In the genomic region with DNA sequence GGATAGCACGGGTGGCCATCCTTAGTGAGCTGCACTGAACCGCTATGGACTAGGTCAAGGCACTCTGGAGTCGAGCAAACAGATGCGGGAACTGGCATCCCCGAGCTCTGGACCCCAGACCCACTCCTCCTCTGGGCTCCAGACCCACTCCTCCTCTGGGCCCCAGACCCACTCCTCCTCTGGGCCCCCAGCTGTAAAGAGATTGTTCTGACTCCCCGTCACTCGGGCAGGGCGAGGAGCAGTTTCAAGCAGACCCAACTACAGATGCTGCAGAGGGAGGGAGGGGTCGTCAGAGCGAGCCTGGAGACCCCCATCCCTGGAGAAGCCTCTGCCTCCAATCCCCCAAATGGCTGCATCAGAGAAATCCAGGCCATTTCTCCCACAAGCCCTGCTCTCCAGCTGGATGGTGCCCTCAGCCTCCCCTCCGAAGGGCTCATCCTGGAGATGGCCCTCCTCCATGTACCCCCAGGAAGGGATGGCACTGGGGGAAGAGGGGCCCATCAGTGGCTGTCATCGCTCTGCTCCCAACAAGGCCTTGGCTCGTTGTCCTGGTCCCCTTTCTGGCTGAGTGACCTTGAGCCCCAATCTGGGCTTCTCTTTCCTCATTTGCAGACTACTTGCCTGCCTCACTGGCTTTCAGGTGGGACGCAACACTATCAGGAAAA, we compare ENCODE assay signal across 1 cellular context.
TF ChIP-seq lines count a peak whose summit lies in the region.

No MANE protein-coding gene starts in this region.

TF ChIP-seq in HepG2, 621 proteins besides CTCF, POLR2A, EP300 and RAD21:
- TF ChIP-seq HDAC1 (CRISPR knock-in tag; IDR thresholded peaks at IDR 0.05) (no peak), TMF1 (CRISPR knock-in tag; IDR thresholded peaks at IDR 0.05; ENCODE audit: low read depth) (no peak), NR1H2 (CRISPR knock-in tag; IDR thresholded peaks at IDR 0.05; ENCODE audit: borderline replicate concordance, low read depth) (no peak), ZNF12 (CRISPR knock-in tag; IDR thresholded peaks at IDR 0.05) (no peak), BHLHE40 (IDR thresholded peaks at IDR 0.05; ENCODE audit: low read length) (no peak), XBP1 (CRISPR knock-in tag; IDR thresholded peaks at IDR 0.05) (no peak), NFE2L1 (CRISPR knock-in tag; IDR thresholded peaks at IDR 0.05; ENCODE audit: borderline replicate concordance) (no peak)
- TF ChIP-seq, protein P1, sequence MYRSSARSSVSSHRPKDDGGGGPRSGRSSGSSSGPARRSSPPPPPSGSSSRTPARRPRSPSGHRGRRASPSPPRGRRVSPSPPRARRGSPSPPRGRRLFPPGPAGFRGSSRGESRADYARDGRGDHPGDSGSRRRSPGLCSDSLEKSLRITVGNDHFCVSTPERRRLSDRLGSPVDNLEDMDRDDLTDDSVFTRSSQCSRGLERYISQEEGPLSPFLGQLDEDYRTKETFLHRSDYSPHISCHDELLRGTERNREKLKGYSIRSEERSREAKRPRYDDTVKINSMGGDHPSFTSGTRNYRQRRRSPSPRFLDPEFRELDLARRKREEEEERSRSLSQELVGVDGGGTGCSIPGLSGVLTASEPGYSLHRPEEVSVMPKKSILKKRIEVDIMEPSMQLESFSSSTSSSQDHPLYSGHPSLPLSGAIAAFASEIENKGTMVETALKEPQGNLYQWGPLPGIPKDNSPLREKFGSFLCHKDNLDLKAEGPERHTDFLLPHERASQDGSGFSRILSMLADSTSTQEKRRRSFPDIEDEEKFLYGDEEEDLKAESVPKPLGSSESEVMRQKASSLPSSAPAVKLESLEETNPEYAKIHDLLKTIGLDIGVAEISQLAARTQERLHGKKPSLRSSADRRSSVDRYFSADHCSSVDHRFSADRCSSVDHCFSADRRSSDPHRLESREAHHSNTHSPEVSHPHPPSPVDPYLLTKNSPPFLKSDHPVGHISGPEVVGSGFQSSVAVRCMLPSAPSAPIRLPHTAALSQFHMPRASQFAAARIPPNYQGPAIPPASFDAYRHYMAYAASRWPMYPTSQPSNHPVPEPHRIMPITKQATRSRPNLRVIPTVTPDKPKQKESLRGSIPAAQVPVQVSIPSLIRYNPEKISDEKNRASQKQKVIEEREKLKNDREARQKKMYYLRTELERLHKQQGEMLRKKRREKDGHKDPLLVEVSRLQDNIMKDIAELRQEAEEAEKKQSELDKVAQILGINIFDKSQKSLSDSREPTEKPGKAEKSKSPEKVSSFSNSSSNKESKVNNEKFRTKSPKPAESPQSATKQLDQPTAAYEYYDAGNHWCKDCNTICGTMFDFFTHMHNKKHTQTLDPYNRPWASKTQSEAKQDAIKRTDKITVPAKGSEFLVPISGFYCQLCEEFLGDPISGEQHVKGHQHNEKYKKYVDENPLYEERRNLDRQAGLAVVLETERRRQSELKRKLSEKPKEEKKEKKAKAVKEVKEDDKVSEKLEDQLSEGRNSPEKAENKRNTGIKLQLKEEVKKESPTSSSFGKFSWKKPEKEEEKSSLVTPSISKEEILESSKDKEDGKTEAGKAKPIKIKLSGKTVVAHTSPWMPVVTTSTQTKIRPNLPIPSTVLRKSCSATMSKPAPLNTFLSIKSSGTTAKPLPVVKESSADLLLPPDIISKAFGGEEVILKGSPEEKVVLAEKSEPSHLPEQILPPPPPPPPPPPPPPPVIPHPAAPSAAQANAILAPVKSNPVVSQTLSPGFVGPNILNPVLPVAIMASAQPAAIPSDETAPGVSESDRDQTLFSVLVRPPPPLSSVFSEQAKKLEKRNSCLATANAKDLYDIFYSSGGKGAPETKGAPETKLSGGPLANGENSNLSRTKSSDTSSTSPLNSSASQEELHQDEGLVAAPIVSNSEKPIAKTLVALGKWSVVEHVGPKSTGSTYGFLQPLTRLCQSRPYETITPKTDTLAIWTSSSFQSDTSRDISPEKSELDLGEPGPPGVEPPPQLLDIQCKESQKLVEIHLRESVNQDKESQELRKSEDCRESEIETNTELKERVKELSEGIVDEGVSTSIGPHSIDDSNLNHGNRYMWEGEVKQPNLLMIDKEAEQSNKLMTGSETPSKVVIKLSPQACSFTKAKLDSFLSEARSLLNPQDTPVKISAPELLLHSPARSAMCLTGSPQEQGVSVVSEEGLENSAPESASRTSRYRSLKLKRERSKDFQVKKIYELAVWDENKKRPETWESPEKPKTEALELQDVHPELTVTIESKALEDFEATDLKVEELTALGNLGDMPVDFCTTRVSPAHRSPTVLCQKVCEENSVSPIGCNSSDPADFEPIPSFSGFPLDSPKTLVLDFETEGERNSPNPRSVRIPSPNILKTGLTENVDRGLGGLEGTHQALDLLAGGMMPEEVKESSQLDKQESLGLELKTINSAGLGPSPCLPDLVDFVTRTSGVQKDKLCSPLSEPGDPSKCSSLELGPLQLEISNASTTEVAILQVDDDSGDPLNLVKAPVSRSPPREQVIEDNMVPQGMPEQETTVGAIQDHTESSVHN (CRISPR knock-in tag; IDR thresholded peaks at IDR 0.05) = no peak
- TF ChIP-seq, protein P2, sequence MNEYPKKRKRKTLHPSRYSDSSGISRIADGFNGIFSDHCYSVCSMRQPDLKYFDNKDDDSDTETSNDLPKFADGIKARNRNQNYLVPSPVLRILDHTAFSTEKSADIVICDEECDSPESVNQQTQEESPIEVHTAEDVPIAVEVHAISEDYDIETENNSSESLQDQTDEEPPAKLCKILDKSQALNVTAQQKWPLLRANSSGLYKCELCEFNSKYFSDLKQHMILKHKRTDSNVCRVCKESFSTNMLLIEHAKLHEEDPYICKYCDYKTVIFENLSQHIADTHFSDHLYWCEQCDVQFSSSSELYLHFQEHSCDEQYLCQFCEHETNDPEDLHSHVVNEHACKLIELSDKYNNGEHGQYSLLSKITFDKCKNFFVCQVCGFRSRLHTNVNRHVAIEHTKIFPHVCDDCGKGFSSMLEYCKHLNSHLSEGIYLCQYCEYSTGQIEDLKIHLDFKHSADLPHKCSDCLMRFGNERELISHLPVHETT (CRISPR knock-in tag; conservative IDR thresholded peaks at IDR 0.05) = no peak
- TF ChIP-seq, protein P3, sequence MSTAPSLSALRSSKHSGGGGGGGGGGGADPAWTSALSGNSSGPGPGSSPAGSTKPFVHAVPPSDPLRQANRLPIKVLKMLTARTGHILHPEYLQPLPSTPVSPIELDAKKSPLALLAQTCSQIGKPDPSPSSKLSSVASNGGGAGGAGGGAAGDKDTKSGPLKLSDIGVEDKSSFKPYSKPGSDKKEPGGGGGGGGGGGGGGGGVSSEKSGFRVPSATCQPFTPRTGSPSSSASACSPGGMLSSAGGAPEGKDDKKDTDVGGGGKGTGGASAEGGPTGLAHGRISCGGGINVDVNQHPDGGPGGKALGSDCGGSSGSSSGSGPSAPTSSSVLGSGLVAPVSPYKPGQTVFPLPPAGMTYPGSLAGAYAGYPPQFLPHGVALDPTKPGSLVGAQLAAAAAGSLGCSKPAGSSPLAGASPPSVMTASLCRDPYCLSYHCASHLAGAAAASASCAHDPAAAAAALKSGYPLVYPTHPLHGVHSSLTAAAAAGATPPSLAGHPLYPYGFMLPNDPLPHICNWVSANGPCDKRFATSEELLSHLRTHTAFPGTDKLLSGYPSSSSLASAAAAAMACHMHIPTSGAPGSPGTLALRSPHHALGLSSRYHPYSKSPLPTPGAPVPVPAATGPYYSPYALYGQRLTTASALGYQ (CRISPR knock-in tag; IDR thresholded peaks at IDR 0.05) = no peak
